1 cellular context compared by ENCODE assay signal in the genomic region with DNA sequence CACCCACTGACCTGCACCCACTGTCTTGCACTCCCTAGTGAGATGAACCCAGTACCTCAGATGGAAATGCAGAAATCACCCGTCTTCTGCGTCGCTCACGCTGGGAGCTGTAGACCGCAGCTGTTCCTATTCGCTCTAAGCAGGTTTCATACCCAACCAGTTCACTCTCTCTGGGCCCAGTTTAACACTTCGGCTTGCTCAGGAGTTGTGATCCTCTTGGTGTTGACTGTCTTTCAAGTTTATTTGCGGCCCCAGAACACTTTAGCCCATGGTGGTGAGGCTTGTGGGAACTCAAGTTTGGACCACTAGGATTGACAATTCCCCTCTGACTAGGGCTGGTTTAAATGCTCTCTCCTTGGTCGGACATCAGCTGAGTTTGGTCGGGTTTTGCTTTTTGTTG.
TF ChIP-seq lines count a peak whose summit lies in the region.

No MANE protein-coding gene starts in this region.

TF ChIP-seq in WTC11, 78 proteins besides CTCF, POLR2A, EP300 and RAD21 (continued from another document):
- TF ChIP-seq, protein P1, sequence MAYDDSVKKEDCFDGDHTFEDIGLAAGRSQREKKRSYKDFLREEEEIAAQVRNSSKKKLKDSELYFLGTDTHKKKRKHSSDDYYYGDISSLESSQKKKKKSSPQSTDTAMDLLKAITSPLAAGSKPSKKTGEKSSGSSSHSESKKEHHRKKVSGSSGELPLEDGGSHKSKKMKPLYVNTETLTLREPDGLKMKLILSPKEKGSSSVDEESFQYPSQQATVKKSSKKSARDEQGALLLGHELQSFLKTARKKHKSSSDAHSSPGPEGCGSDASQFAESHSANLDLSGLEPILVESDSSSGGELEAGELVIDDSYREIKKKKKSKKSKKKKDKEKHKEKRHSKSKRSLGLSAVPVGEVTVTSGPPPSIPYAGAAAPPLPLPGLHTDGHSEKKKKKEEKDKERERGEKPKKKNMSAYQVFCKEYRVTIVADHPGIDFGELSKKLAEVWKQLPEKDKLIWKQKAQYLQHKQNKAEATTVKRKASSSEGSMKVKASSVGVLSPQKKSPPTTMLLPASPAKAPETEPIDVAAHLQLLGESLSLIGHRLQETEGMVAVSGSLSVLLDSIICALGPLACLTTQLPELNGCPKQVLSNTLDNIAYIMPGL (CRISPR knock-in tag; IDR thresholded peaks at IDR 0.05) = no peak
- no peak for TF ChIP-seq E2F1 (CRISPR knock-in tag; IDR thresholded peaks at IDR 0.05)
- TF ChIP-seq, protein P2, sequence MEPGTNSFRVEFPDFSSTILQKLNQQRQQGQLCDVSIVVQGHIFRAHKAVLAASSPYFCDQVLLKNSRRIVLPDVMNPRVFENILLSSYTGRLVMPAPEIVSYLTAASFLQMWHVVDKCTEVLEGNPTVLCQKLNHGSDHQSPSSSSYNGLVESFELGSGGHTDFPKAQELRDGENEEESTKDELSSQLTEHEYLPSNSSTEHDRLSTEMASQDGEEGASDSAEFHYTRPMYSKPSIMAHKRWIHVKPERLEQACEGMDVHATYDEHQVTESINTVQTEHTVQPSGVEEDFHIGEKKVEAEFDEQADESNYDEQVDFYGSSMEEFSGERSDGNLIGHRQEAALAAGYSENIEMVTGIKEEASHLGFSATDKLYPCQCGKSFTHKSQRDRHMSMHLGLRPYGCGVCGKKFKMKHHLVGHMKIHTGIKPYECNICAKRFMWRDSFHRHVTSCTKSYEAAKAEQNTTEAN (CRISPR knock-in tag; IDR thresholded peaks at IDR 0.05) = no peak
- no peak for TF ChIP-seq ELF4 (CRISPR knock-in tag; IDR thresholded peaks at IDR 0.05; ENCODE audit: low read depth)
- no peak for TF ChIP-seq ZNF532 (CRISPR knock-in tag; IDR thresholded peaks at IDR 0.05; ENCODE audit: borderline replicate concordance)
- TF ChIP-seq, protein P3, sequence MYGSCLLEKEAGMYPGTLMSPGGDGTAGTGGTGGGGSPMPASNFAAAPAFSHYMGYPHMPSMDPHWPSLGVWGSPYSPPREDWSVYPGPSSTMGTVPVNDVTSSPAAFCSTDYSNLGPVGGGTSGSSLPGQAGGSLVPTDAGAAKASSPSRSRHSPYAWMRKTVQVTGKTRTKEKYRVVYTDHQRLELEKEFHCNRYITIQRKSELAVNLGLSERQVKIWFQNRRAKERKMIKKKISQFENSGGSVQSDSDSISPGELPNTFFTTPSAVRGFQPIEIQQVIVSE (CRISPR knock-in tag; IDR thresholded peaks at IDR 0.05; ENCODE audit: borderline replicate concordance) = no peak
